In the genomic region with DNA sequence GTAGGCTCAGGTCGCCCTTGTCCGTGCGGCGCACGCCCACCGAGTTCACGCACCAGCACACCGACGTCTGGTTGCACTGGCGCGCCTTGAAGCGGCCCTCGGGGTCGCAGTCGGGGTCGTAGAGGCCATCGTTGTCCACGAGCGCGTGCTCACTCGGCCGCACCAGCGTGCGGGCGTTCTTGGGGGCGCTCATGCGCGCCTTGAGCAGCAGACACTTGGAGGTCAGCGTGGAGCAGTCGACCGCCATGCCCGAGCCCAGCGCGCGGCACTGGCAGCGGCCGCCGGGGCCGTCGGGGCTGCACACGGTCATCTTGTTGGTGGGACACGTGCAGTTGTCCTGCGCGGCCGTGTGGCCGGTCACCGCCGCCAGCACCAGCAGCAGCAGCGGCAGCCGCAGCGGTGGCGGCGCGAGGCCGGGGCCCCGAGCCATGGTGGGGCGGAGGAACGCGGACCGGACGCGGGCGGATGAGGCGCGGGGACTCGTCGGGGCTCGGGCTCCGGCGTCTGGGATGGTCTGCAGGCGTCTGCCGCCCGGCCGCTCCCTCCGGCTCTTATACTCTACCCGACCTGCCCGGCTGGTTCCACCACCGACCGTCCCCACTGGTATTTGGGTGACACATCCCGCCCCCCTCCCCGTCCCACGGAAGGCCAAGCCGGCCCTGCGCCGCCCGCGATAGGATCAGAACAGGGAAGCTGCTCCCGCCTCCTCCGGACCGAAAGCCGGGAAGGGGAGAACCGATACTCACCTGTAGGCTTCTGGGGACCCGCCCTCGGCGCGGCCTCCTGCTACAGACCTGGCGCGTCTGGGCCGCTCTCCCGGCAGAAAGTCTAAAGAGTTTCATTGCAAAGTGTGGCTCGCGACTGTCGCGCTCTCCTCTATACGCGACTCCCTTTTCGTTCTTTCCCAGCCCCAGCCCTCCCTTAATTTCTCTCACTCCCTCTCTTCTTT, we compare ENCODE assay signal across 9 cellular contexts. TPM values are rescaled to one million over a fixed set of nuclear protein-coding genes. Genes with fewer than 3 reads are reported as not detected.
A peak's percentile ranks its signal among the peaks of the same experiment; 100 is the strongest.
DNase-seq lines count a peak whose midpoint lies in the region; ATAC-seq, FAIRE-seq and TF ChIP-seq lines count a peak whose summit lies in the region.
"Had no signal": no experiment of that assay in that cellular context is flagged by ENCODE, and none has a peak within 500 bp of the region (broad histone marks: within the 10 kb centered on the region; RNA-seq: fewer than 3 reads in every experiment).

A gene with protein sequence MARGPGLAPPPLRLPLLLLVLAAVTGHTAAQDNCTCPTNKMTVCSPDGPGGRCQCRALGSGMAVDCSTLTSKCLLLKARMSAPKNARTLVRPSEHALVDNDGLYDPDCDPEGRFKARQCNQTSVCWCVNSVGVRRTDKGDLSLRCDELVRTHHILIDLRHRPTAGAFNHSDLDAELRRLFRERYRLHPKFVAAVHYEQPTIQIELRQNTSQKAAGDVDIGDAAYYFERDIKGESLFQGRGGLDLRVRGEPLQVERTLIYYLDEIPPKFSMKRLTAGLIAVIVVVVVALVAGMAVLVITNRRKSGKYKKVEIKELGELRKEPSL (minus strand): TSS at position 526 of the 949 bp plus-strand sequence. CDS start 96 bp downstream, at position 430.

- H3K18ac ChIP-seq in H1 (ENCODE audit: extremely low read depth, low read length) = peak within 1 kb of the TSS; percentile 32; the same call in 1 of the 2 replicates

- no peaks in the 10 kb centered on the region for H4K20me1 ChIP-seq in H1 (replicated peaks in 1 of 2; ENCODE audit: control insufficient read depth in 1 of 2, insufficient read depth in 2 of 2, low read length in 2 of 2)

- peak within 1 kb of the TSS; percentile 94 for H2BK12ac ChIP-seq in H1 (ENCODE audit: low read depth, low read length)

- no peaks in the 10 kb centered on the region for H3K79me2 ChIP-seq in H1 (ENCODE audit: control insufficient read depth in 1 of 2, insufficient read depth in 2 of 2, low read length in 2 of 2)

- H3K23me2 ChIP-seq in H1 (ENCODE audit: low read depth, low read length) = peaks cover 4% of the 10 kb centered on the region; the same call in 1 of the 2 replicates

- no peaks in the 10 kb centered on the region for H3K79me1 ChIP-seq in H1 (ENCODE audit: low read depth, low read length)

- no peak within 1 kb of the TSS for H3K27ac ChIP-seq in H1 (ENCODE audit: low read depth, low read length)
- H3K27ac ChIP-seq in vagina = peak within 1 kb of the TSS; percentile 78

- H4K5ac ChIP-seq in H1 (ENCODE audit: insufficient read length, low read depth, low read length) = peak within 1 kb of the TSS; percentile 38

- intact Hi-C loops in vagina (cut with DNase I) = no loop called here

- peaks cover 0 to 6% (median 0%) of the 10 kb centered on the region in 4 experiments; a peak in 1 of 8 replicates for H3K36me3 ChIP-seq in H1 (ENCODE audit: control insufficient read depth in 2 of 4, insufficient read depth in 4 of 4, low read length in 3 of 4)
- H3K36me3 ChIP-seq in vagina = no peaks in the 10 kb centered on the region

- H3K56ac ChIP-seq in H1 (replicated peaks; ENCODE audit: insufficient read length, low read depth, low read length) = no peak within 1 kb of the TSS

- CTCF ChIA-PET in H1 (lab: Charles Lee; ENCODE audit: partially characterized antibody) = interaction anchor here (0.6 to 1.5 kb wide), 2 partner anchors 14 to 373 kb away, joined by 4 read pairs; no protein-coding TSS in a partner anchor

- H3K14ac ChIP-seq in H1 (ENCODE audit: insufficient read length) = no peak within 1 kb of the TSS

- peak within 1 kb of the TSS; percentile 47; the same call in 1 of the 2 replicates for H2AFZ ChIP-seq in H1 (ENCODE audit: low read length)

- peak; percentile 19 for DNase-seq in stimulated activated CD4-positive, alpha-beta T cell treated with anti-CD3 and anti-CD28 coated beads, Interleukin-15, amount 100 ng/mL, for 24 hours
- DNase-seq in stimulated activated CD4-positive, alpha-beta T cell treated with anti-CD3 and anti-CD28 coated beads, Interleukin-12 subunit alpha, Interleukin-12 subunit beta, amount 100 ng/mL, for 4 hours = no peak
- DNase-seq in H1 (ENCODE audit: low read depth in 1 of 2, low spot score in 2 of 2) (peak; percentile 56 to 83), mucosa of gallbladder (ENCODE audit: low spot score) (peak; percentile 41), vagina (ENCODE audit: extremely low spot score in 2 of 2) (no peak), SW 1271 (lab: John Stamatoyannopoulos, UW) (no peak)

- peak within 1 kb of the TSS; percentile 75 for H4K91ac ChIP-seq in H1 (replicated peaks; ENCODE audit: insufficient read length, low read length)

- ATAC-seq in HG03432 (IDR thresholded peaks at IDR 0.05; ENCODE audit: unreplicated experiment) = no peak
- no peak for ATAC-seq in GM18858 (IDR thresholded peaks at IDR 0.05; ENCODE audit: unreplicated experiment)

- H3K4ac ChIP-seq in H1 (replicated peaks; ENCODE audit: insufficient read length, low read depth, low read length) = no peak within 1 kb of the TSS

- H3K4me3 ChIP-seq in H1 (ENCODE audit: extremely low read depth in 1 of 4, insufficient read depth in 2 of 4, low read depth in 3 of 4, low read length in 4 of 4) = peak within 1 kb of the TSS; percentile 3 to 56 (median 14); a peak in 7 of 8 replicates
- peak within 1 kb of the TSS; percentile 49 to 56 for H3K4me3 ChIP-seq in vagina

- no peak within 1 kb of the TSS; the same call in 1 of the 2 replicates for H2AK5ac ChIP-seq in H1 (ENCODE audit: low read depth, low read length)

- no peak for FAIRE-seq in H1 (lab: Jason Lieb, UNC)
- FAIRE-seq: G401.6 had no signal

- TF ChIP-seq RAD21 in H1 (IDR thresholded peaks at IDR 0.05 in 1 of 2, conservative IDR thresholded peaks at IDR 0.05 in 1 of 2; ENCODE audit: low read depth in 2 of 2, low read length in 2 of 2) = peak in 1 of 2 experiments; percentile 10; a peak in 1 of 4 replicates

- TF ChIP-seq EP300 in H1 (IDR thresholded peaks at IDR 0.05; ENCODE audit: borderline replicate concordance in 1 of 2, low read depth in 2 of 2, low read length in 2 of 2) = no peak

- peak within 1 kb of the TSS; percentile 90; the same call in 1 of the 2 replicates for H2BK15ac ChIP-seq in H1 (ENCODE audit: low read length)

- H2BK120ac ChIP-seq in H1 (replicated peaks; ENCODE audit: low read depth, low read length) = no peak within 1 kb of the TSS

- peak in 2 of 3 experiments; percentile 19 to 20; a peak in 2 of 4 replicates for TF ChIP-seq CTCF in H1 (IDR thresholded peaks at IDR 0.05; ENCODE audit: control extremely low read depth in 1 of 3, insufficient read depth in 1 of 3, low read depth in 1 of 3, low read length in 3 of 3)
- TF ChIP-seq CTCF in vagina (IDR thresholded peaks at IDR 0.05) = no peak

- peak in 1 of 2 experiments; percentile 76; a peak in 2 of 3 replicates for TF ChIP-seq POLR2A in H1 (IDR thresholded peaks at IDR 0.05; ENCODE audit: control extremely low read depth in 1 of 2, low read depth in 2 of 2, low read length in 2 of 2)
- peak in 1 of 2 donors; percentile 30 for TF ChIP-seq POLR2A in vagina (IDR thresholded peaks at IDR 0.05)

- no peak within 1 kb of the TSS for H2BK20ac ChIP-seq in H1 (ENCODE audit: low read length)

- H3K9me3 ChIP-seq in H1 (ENCODE audit: insufficient read depth in 2 of 2, low read depth in 1 of 2, low read length in 1 of 2) (peaks cover 0 to 8% of the 10 kb centered on the region in 2 experiments; a peak in 2 of 4 replicates), vagina (no peaks in the 10 kb centered on the region)

- peak within 1 kb of the TSS in 2 of 4 experiments; percentile 10 to 69; a peak in 3 of 7 replicates for H3K9ac ChIP-seq in H1 (replicated peaks in 1 of 4; ENCODE audit: extremely low read depth in 1 of 4, low read depth in 3 of 4, low read length in 3 of 4)

- H2BK5ac ChIP-seq in H1 (ENCODE audit: low read depth, low read length) = no peak within 1 kb of the TSS

- peaks cover 0 to 5% (median 1%) of the 10 kb centered on the region in 4 experiments; a peak in 3 of 7 replicates for H3K4me1 ChIP-seq in H1 (replicated peaks in 1 of 4; ENCODE audit: control insufficient read depth in 3 of 4, insufficient read depth in 4 of 4, low read length in 3 of 4)
- peaks cover 36% of the 10 kb centered on the region for H3K4me1 ChIP-seq in vagina

- H3K27me3 ChIP-seq in H1 (replicated peaks in 1 of 4; ENCODE audit: control insufficient read depth in 3 of 4, extremely low read depth in 1 of 4, insufficient read depth in 3 of 4, low read length in 3 of 4) (peaks cover 10 to 33% (median 25%) of the 10 kb centered on the region in 4 experiments), vagina (no peaks in the 10 kb centered on the region)

- H4K8ac ChIP-seq in H1 (ENCODE audit: extremely low read depth, insufficient read depth, low read length) = peak within 1 kb of the TSS; percentile 95

- no peak within 1 kb of the TSS for H3K23ac ChIP-seq in H1 (ENCODE audit: insufficient read length)

- H3K4me2 ChIP-seq in H1 (ENCODE audit: insufficient read depth in 1 of 2, low read depth in 2 of 2, low read length in 2 of 2) = peak within 1 kb of the TSS; percentile 51 to 59

- POLR2A ChIA-PET in H1 (lab: Charles Lee; ENCODE audit: partially characterized antibody) = interaction anchor here (0.6 to 1.7 kb wide), 8 partner anchors 9 to 1065 kb away, joined by 3 to 6 read pairs (median 4); no protein-coding TSS in a partner anchor

- WGBS in H1 (ENCODE audit: extremely low coverage in 1 of 2, insufficient coverage in 1 of 2, insufficient read length in 1 of 2, insufficient replicate concordance in 2 of 2, low coverage in 1 of 2, low lambda C conversion rate in 2 of 2, missing lambda C conversion rate in 1 of 2), 2 experiments = 17% methylated on average over 68 of the region's 107 CpGs; no CpG with 5 or more reads in 1 of the 2 experiments

TF ChIP-seq in H1, 55 proteins besides CTCF, POLR2A, EP300 and RAD21 (continues in another document):
- TF ChIP-seq TBP (IDR thresholded peaks at IDR 0.05; ENCODE audit: low read depth, low read length) (peak; percentile 71), CHD1 (IDR thresholded peaks at IDR 0.05; ENCODE audit: low read depth, low read length) (no peak), TEAD4 (IDR thresholded peaks at IDR 0.05; ENCODE audit: low read depth, low read length) (peak; percentile 2; the same call in 1 of the 2 replicates), TAF7 (optimal IDR thresholded peaks at IDR 0.05; ENCODE audit: borderline replicate concordance, low read depth, low read length) (no peak), RFX5 (IDR thresholded peaks at IDR 0.05; ENCODE audit: borderline replicate concordance, low read depth, low read length) (no peak), JUN (IDR thresholded peaks at IDR 0.05; ENCODE audit: low read depth, low read length) (no peak)

RNA-seq across cellular contexts. Expression of the gene that starts here (rescaled TPM):
- 0.76 and 0.88 TPM in 2 replicates for total RNA-seq in H1 (2021; fragmentation: NEBNext Ultra II Directional; extraction: Animal tissue kit (Norgen Biotek cat#: 25700))
- 0.85 and 1.3 TPM in 2 replicates for polyA plus RNA-seq in H1 (2011; rRNA removed)
- 0.97 TPM for polyA plus RNA-seq in H1 (2011; cell fraction: cytosol; rRNA removed)
- polyA plus RNA-seq in H1 (2011; cell fraction: nucleus; rRNA removed) = 0.60 TPM
- 0.29 to 0.68 TPM (median 0.57 TPM) in 4 replicates for polyA plus RNA-seq in H1 (2012, experiment 1 of 2)
- polyA plus RNA-seq in H1 (2012, experiment 2 of 2) = 0.49 TPM
- polyA plus RNA-seq in H1 (2013, experiment 1 of 2) = 1.4 TPM
- 1.4 TPM for polyA plus RNA-seq in H1 (2013, experiment 2 of 2)
- 0.15 and 0.38 TPM in 2 replicates for polyA minus RNA-seq in H1 (2011; rRNA and poly(A)+ RNA removed)
- 0.59 TPM for polyA minus RNA-seq in H1 (2011; cell fraction: cytosol; rRNA and poly(A)+ RNA removed)
- 1.2 TPM for polyA minus RNA-seq in H1 (2011; cell fraction: nucleus; rRNA and poly(A)+ RNA removed)
- total RNA-seq in mucosa of gallbladder (19.2 TPM), vagina (203 TPM)

Comparison
In these comparisons a context has a peak if more than half of its experiments do, and no peak if none do; other contexts are left out.
1. RNA of the gene that starts here (total RNA-seq): 203 TPM in vagina (single experiment) and 19.2 TPM in mucosa of gallbladder (single experiment); 0.76 to 0.88 TPM in H1; every median in the first group is over 10 times any median in the second.
2. RNA of the gene that starts here (total RNA-seq): 203 TPM in vagina (single experiment); 19.2 TPM in mucosa of gallbladder (single experiment); every median in the first group is over 10 times any median in the second.
3. DNase-seq: peak in stimulated activated CD4-positive, alpha-beta T cell treated with anti-CD3 and anti-CD28 coated beads, Interleukin-15, amount 100 ng/mL, for 24 hours (single experiment), H1 (2 of 2) and mucosa of gallbladder (single experiment); none in stimulated activated CD4-positive, alpha-beta T cell treated with anti-CD3 and anti-CD28 coated beads, Interleukin-12 subunit alpha, Interleukin-12 subunit beta, amount 100 ng/mL, for 4 hours (single experiment), vagina (0 of 2) and SW 1271 (0 of 2).
4. CTCF ChIP-seq: peak in H1 (2 of 3); none in vagina (0 of 3).